In the genomic region with DNA sequence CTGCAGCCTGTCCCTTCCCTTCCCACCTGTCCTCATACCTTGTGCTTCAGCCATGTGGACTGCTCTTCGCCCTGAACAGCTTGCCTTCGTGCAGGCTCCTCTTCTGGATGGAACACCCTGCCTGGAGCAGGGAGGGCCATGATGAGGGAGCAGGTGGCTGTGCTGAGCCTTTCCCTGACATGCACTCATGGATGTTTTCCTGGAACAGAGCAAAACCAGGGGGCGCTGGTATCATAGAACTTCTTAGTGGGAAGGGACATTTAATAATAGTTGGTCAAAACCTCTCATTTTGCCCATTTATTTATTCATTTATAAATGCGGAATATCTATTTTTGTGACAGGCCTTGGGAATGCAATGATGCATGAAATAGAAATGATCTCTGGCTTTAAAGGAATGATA, we compare ENCODE assay signal across 22 cellular contexts.
A peak's percentile ranks its signal among the peaks of the same experiment; 100 is the strongest.
DNase-seq lines count a peak whose midpoint lies in the region; ATAC-seq and TF ChIP-seq lines count a peak whose summit lies in the region.
"Had no signal": no experiment of that assay in that cellular context is flagged by ENCODE, and none has a peak within 500 bp of the region (broad histone marks: within the 10 kb centered on the region; RNA-seq: fewer than 3 reads in every experiment).

No MANE protein-coding gene starts in this region.

- CTCF ChIA-PET in Caco-2 (lab: Charles Lee): no interaction called here

- peaks cover 8% of the 10 kb centered on the region for H3K4me1 Mint-ChIP-seq in endothelial cell (ENCODE audit: unreplicated experiment)
- H3K4me1 Mint-ChIP-seq in Caco-2 (ENCODE audit: low read depth, unreplicated experiment): no peaks in the 10 kb centered on the region
- H3K4me1 Mint-ChIP-seq: activated B cell treated with CpG ODN at 0.5 μM for 24 hours, naive B cell had no signal

- H3K9me3 ChIP-seq in Caco-2: no peaks in the 10 kb centered on the region

- no peaks in the 10 kb centered on the region for H3K4me1 ChIP-seq in Caco-2

- H3K9me3 Mint-ChIP-seq in endothelial cell (ENCODE audit: unreplicated experiment): no peaks in the 10 kb centered on the region
- H3K9me3 Mint-ChIP-seq in Caco-2 (ENCODE audit: unreplicated experiment): no peaks in the 10 kb centered on the region
- H3K9me3 Mint-ChIP-seq: activated B cell treated with CpG ODN at 0.5 μM for 24 hours; activated CD4-positive, alpha-beta memory T cell treated with anti-CD3 and anti-CD28 coated beads for 36 hours; HFFc6; type B pancreatic cell had no signal

- no peak overlapping the region for H3K4me3 ChIP-seq in Caco-2 (ENCODE audit: low read depth, low read length)

- H3K27me3 ChIP-seq in Caco-2 (replicated peaks; ENCODE audit: control insufficient read depth, insufficient read depth, low read length): no peaks in the 10 kb centered on the region; the same call in 1 of the 2 replicates

- no peaks in the 10 kb centered on the region for H3K36me3 ChIP-seq in Caco-2 (ENCODE audit: control insufficient read depth, insufficient read depth, low read length)

- no TSS peak for BruUV-seq in Caco-2 (replicated peaks; lab: Mats Ljungman, UMichigan)

- no peak overlapping the region for H3K4me3 Mint-ChIP-seq in endothelial cell (ENCODE audit: unreplicated experiment)
- no peak overlapping the region for H3K4me3 Mint-ChIP-seq in Caco-2 (ENCODE audit: unreplicated experiment)
- H3K4me3 Mint-ChIP-seq: activated B cell treated with CpG ODN at 0.5 μM for 24 hours; activated CD4-positive, alpha-beta memory T cell treated with anti-CD3 and anti-CD28 coated beads for 36 hours; HFFc6; naive B cell; type B pancreatic cell had no signal

- TF ChIP-seq CTCF in endothelial cell (IDR thresholded peaks at IDR 0.05; ENCODE audit: unreplicated experiment) (no peak), Caco-2 (IDR thresholded peaks at IDR 0.05; ENCODE audit: insufficient read depth in 1 of 2, low read depth in 1 of 2, low read length in 1 of 2, severe bottlenecking in 1 of 2, unreplicated experiment in 1 of 2) (no peak)

- DNase-seq in NCI-H82 (lab: John Stamatoyannopoulos, UW): peak; percentile 26
- no peak for DNase-seq in NCI-H82 treated with DMSO at 0.1 percent for 48 hours (lab: John Stamatoyannopoulos, UW; ENCODE audit: unreplicated experiment)
- peak; percentile 64 for DNase-seq in NCI-H2227 (lab: John Stamatoyannopoulos, UW; ENCODE audit: unreplicated experiment)
- DNase-seq in endothelial cell (ENCODE audit: low spot score): peak; percentile 30
- DNase-seq in head of caudate nucleus: no peak
- no peak for DNase-seq in Caco-2
- no peak for DNase-seq in retina
- DNase-seq: ACHN; activated B cell treated with CpG ODN at 0.5 μM for 24 hours; activated CD4-positive, alpha-beta memory T cell treated with anti-CD3 and anti-CD28 coated beads for 36 hours; C1 segment of cervical spinal cord; Calu3; effector CD4-positive, alpha-beta T cell; GDM1; HFFc6; mesenchymal stem cell; naive B cell; NCI-H1930; stimulated activated CD8-positive, alpha-beta memory T cell treated with anti-CD3 and anti-CD28 coated beads, Interleukin-4, amount 100 ng/mL, for 48 hours; T-helper 9 cell had no signal

- H3K27ac Mint-ChIP-seq in endothelial cell (ENCODE audit: unreplicated experiment) (no peak overlapping the region), Caco-2 (ENCODE audit: unreplicated experiment) (no peak overlapping the region)
- H3K27ac Mint-ChIP-seq: activated B cell treated with CpG ODN at 0.5 μM for 24 hours; activated CD4-positive, alpha-beta memory T cell treated with anti-CD3 and anti-CD28 coated beads for 36 hours; HFFc6; naive B cell; type B pancreatic cell had no signal

- no peak for ATAC-seq in GM18519 (IDR thresholded peaks at IDR 0.05; ENCODE audit: low FRiP score, unreplicated experiment)

- intact Hi-C loops in head of caudate nucleus (cut with DNase I): no loop called here
- intact Hi-C loops in Caco-2 (cut with micrococcal nuclease; ENCODE audit: unreplicated experiment): no loop called here

- H3K27me3 Mint-ChIP-seq in endothelial cell (ENCODE audit: unreplicated experiment): peaks cover 6% of the 10 kb centered on the region
- H3K27me3 Mint-ChIP-seq in Caco-2 (ENCODE audit: insufficient read depth, unreplicated experiment): peaks cover 3% of the 10 kb centered on the region

- H3K36me3 Mint-ChIP-seq in endothelial cell (ENCODE audit: low read depth, unreplicated experiment) (no peaks in the 10 kb centered on the region), Caco-2 (ENCODE audit: insufficient read depth, unreplicated experiment) (no peaks in the 10 kb centered on the region)
- H3K36me3 Mint-ChIP-seq: activated CD4-positive, alpha-beta memory T cell treated with anti-CD3 and anti-CD28 coated beads for 36 hours; naive B cell; type B pancreatic cell had no signal

- POLR2A ChIA-PET in Caco-2 (lab: Charles Lee): no interaction called here

Comparison
In these comparisons a context has a peak if more than half of its experiments do, and no peak if none do; other contexts are left out.
1. DNase-seq: peak in NCI-H82 (single experiment), NCI-H2227 (single experiment) and endothelial cell (single experiment); none in NCI-H82 treated with DMSO at 0.1 percent for 48 hours (single experiment), head of caudate nucleus (0 of 42), Caco-2 (0 of 2) and retina (single experiment).